In the genomic region with DNA sequence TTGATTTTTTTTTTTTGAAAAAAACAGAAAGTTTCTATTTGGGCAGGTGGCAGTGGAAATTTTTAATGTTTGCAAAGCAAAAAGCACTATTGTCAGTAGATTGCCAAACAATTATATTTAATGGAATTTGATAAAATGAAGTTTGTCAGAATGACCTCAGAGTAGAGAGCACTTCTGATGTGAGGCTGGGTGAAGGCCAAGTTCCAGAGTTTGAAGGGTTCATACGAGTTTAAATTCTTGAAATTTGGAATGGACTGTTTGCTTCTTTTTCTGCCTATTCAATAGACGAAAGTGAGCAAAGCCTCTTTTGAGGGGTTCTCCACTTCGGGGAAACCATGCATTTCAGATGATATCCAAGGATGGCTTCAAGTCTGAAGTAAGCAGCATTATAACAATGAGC, we compare ENCODE assay signal across 19 cellular contexts. TPM values are rescaled to one million over a fixed set of nuclear protein-coding genes. Genes with fewer than 3 reads are reported as not detected.
DNase-seq lines count a peak whose midpoint lies in the region; ATAC-seq, FAIRE-seq and TF ChIP-seq lines count a peak whose summit lies in the region.
"Had no signal": no experiment of that assay in that cellular context is flagged by ENCODE, and none has a peak within 500 bp of the region (broad histone marks: within the 10 kb centered on the region; RNA-seq: fewer than 3 reads in every experiment).

No MANE protein-coding gene starts in this region.

- H3K27me3 ChIP-seq in adrenal gland (no peaks in the 10 kb centered on the region), left lung (peaks cover 0 to 18% of the 10 kb centered on the region in 2 donors)

- H3K9me3 Mint-ChIP-seq in effector memory CD8-positive, alpha-beta T cell = no peaks in the 10 kb centered on the region
- H3K9me3 Mint-ChIP-seq: CD4-positive, alpha-beta memory T cell; GM23338; H9; HFFc6 had no signal

- DNase-seq in adrenal gland (peak in 5 of 7 donors; percentile 60 to 84 (median 76)), left lung (no peak), sciatic nerve (ENCODE audit: low spot score) (no peak), NCI-H510A treated with DMSO at 0.1 percent for 48 hours (lab: John Stamatoyannopoulos, UW) (no peak), retina (no peak), posterior vena cava (ENCODE audit: low spot score) (no peak)
- no peak for DNase-seq in effector memory CD8-positive, alpha-beta T cell
- DNase-seq: C1 segment of cervical spinal cord; Calu3; CD4-positive, alpha-beta memory T cell; DMS79 treated with DMSO at 0.1 percent for 48 hours; GF-D8; H9; HFFc6 had no signal

- no peaks in the 10 kb centered on the region for H3K36me3 Mint-ChIP-seq in effector memory CD8-positive, alpha-beta T cell (ENCODE audit: insufficient read depth)
- H3K36me3 Mint-ChIP-seq: CD4-positive, alpha-beta memory T cell had no signal

- no peaks in the 10 kb centered on the region for H3K9me3 ChIP-seq in adrenal gland (replicated peaks in 1 of 3)
- H3K9me3 ChIP-seq in left lung = no peaks in the 10 kb centered on the region

- no peaks in the 10 kb centered on the region for H3K4me1 Mint-ChIP-seq in effector memory CD8-positive, alpha-beta T cell (ENCODE audit: low read depth in 2 of 2)
- H3K4me1 Mint-ChIP-seq: CD4-positive, alpha-beta memory T cell had no signal

- intact Hi-C loops in adrenal gland (cut with DNase I) (no loop called here), left lung (cut with DNase I) (no loop called here), sciatic nerve (cut with DNase I) (no loop called here), posterior vena cava (cut with DNase I) (loop anchor here in 1 of 2 donors (10.0 kb wide), 1 partner anchor 146 kb away; no protein-coding TSS in a partner anchor)

- H3K4me3 ChIP-seq in adrenal gland = no peak overlapping the region
- H3K4me3 ChIP-seq in left lung = no peak overlapping the region
- H3K4me3 ChIP-seq: GM23338 had no signal

- TF ChIP-seq POLR2A in adrenal gland (IDR thresholded peaks at IDR 0.05) = no peak

- 39 to 47% (median 44%) methylated on average over 3 of the region's 3 CpGs for WGBS in adrenal gland, 4 donors

- peaks cover 26 to 41% of the 10 kb centered on the region in 2 donors for H3K27me3 Mint-ChIP-seq in effector memory CD8-positive, alpha-beta T cell

- ATAC-seq in left lung (peak; percentile 33), sciatic nerve (peak; percentile 42)
- ATAC-seq in effector memory CD8-positive, alpha-beta T cell (replicated peaks) = no peak

- H3K27ac Mint-ChIP-seq in effector memory CD8-positive, alpha-beta T cell = no peak overlapping the region
- H3K27ac Mint-ChIP-seq: CD4-positive, alpha-beta memory T cell; GM23338; H9; HFFc6 had no signal

- H3K36me3 ChIP-seq in adrenal gland (replicated peaks in 1 of 2) (no peaks in the 10 kb centered on the region), left lung (no peaks in the 10 kb centered on the region)

- no peak for TF ChIP-seq CTCF in adrenal gland (IDR thresholded peaks at IDR 0.05)
- TF ChIP-seq CTCF in left lung (IDR thresholded peaks at IDR 0.05) = no peak

- no peak overlapping the region for H3K4me3 Mint-ChIP-seq in effector memory CD8-positive, alpha-beta T cell
- H3K4me3 Mint-ChIP-seq: CD4-positive, alpha-beta memory T cell; GM23338; H9; HFFc6 had no signal

- H3K4me1 ChIP-seq in adrenal gland (replicated peaks in 1 of 2) = peaks cover 29 to 30% of the 10 kb centered on the region in 2 donors
- peaks cover 4 to 9% of the 10 kb centered on the region in 2 donors for H3K4me1 ChIP-seq in left lung

- peak; percentile 21 for FAIRE-seq in endometrium (lab: Jason Lieb, UNC)
- FAIRE-seq: GM12891, GM18507 had no signal

- H3K27ac ChIP-seq in adrenal gland (peak overlapping the region in 4 of 5 donors; percentile 43 to 69 (median 53)), left lung (peak overlapping the region in 1 of 2 donors; percentile 33)

RNA-seq across cellular contexts. Expression of a gene that starts 7.4 kb away (rescaled TPM):
- total RNA-seq in adrenal gland (10 to 100 TPM; 16.0 to 56.7 (median 21.8) TPM), left lung (10 to 100 TPM; 12.7 to 19.2 TPM), sciatic nerve (5.3 TPM), posterior vena cava (10 to 100 TPM in 1 of 2 donors, 1 to 10 TPM in 1; 6.4 to 12.2 TPM)
- 10 to 100 TPM in 1 of 3 donors, 1 to 10 TPM in 2; 5.6 to 10.9 (median 7.0) TPM for polyA plus RNA-seq in adrenal gland
- total RNA-seq: G401 had no signal
- polyA plus RNA-seq: CD4-positive, alpha-beta memory T cell had no signal

Comparison
In these comparisons a context has a peak if more than half of its experiments do, and no peak if none do; other contexts are left out.
1. DNase-seq: peak in adrenal gland (5 of 7); none in left lung (0 of 2), sciatic nerve (single experiment), NCI-H510A treated with DMSO at 0.1 percent for 48 hours (single experiment), retina (single experiment), effector memory CD8-positive, alpha-beta T cell (0 of 3) and posterior vena cava (single experiment).